In genomic region chr17:68777243-68777855, GRCh38 we compare ENCODE assay signal across 8 cellular contexts.
A peak's percentile ranks its signal among the peaks of the same experiment; 100 is the strongest.
DNase-seq lines count a peak whose midpoint lies in the region; ATAC-seq and TF ChIP-seq lines count a peak whose summit lies in the region.

No MANE protein-coding gene starts in this region.

- no peak overlapping the region for H2AFZ ChIP-seq in Karpas-422 (ENCODE audit: low read length)

- peaks cover 8% of the 10 kb centered on the region for H3K27me3 Mint-ChIP-seq in activated naive CD4-positive, alpha-beta T cell treated with anti-CD3 and anti-CD28 coated beads, Interleukin-2, amount 10 ng/mL, durations not matched to agents 7 days and 5 days
- H3K27me3 Mint-ChIP-seq in effector memory CD8-positive, alpha-beta T cell: peaks cover 26 to 38% of the 10 kb centered on the region in 2 donors

- H3K9me3 ChIP-seq in Karpas-422 (ENCODE audit: low read length) (no peaks in the 10 kb centered on the region), lower lobe of right lung (no peaks in the 10 kb centered on the region), tibial nerve (no peaks in the 10 kb centered on the region)

- H3K9me2 ChIP-seq in Karpas-422 (replicated peaks; ENCODE audit: insufficient read depth, low read length): no peaks in the 10 kb centered on the region

- H3K4me1 ChIP-seq in Karpas-422 (ENCODE audit: low read length): no peaks in the 10 kb centered on the region
- peaks cover 13% of the 10 kb centered on the region for H3K4me1 ChIP-seq in lower lobe of right lung
- H3K4me1 ChIP-seq in tibial nerve: peaks cover 0 to 65% (median 25%) of the 10 kb centered on the region in 4 donors

- H3K36me3 Mint-ChIP-seq in activated naive CD4-positive, alpha-beta T cell treated with anti-CD3 and anti-CD28 coated beads, Interleukin-2, amount 10 ng/mL, durations not matched to agents 7 days and 5 days: no peaks in the 10 kb centered on the region
- no peaks in the 10 kb centered on the region for H3K36me3 Mint-ChIP-seq in effector memory CD8-positive, alpha-beta T cell (ENCODE audit: insufficient read depth)

- 15 to 19% methylated on average over 5 of the region's 5 CpGs for WGBS in tibial nerve, 2 donors

- peak; percentile 41 for DNase-seq in activated naive CD4-positive, alpha-beta T cell treated with anti-CD3 and anti-CD28 coated beads, Interleukin-2, amount 10 ng/mL, durations not matched to agents 7 days and 5 days
- no peak for DNase-seq in activated naive CD4-positive, alpha-beta T cell (lab: John Stamatoyannopoulos, UW)
- DNase-seq in Karpas-422 (peak; percentile 72), SK-MEL-5 (ENCODE audit: low read depth, low spot score) (peak; percentile 100), lower lobe of right lung (no peak), tibial nerve (ENCODE audit: low spot score in 2 of 2) (peak; percentile 57 to 88), GOT3 (lab: John Stamatoyannopoulos, UW) (no peak)
- DNase-seq in effector memory CD8-positive, alpha-beta T cell: peak; percentile 9 to 12 (median 10)

- TF ChIP-seq CTCF in lower lobe of right lung (IDR thresholded peaks at IDR 0.05) (peak; percentile 61), tibial nerve (IDR thresholded peaks at IDR 0.05) (peak; percentile 63 to 91 (median 76))

- no peaks in the 10 kb centered on the region for H4K20me1 ChIP-seq in Karpas-422 (ENCODE audit: insufficient read depth, low read depth, low read length)

- H3K79me2 ChIP-seq in Karpas-422 (ENCODE audit: low read length): no peaks in the 10 kb centered on the region

- no peak for TF ChIP-seq POLR2A in tibial nerve (IDR thresholded peaks at IDR 0.05)

- no peaks in the 10 kb centered on the region for H3K4me1 Mint-ChIP-seq in activated naive CD4-positive, alpha-beta T cell treated with anti-CD3 and anti-CD28 coated beads, Interleukin-2, amount 10 ng/mL, durations not matched to agents 7 days and 5 days
- H3K4me1 Mint-ChIP-seq in effector memory CD8-positive, alpha-beta T cell (ENCODE audit: low read depth in 2 of 2): no peaks in the 10 kb centered on the region

- no peak overlapping the region for H3K4me3 Mint-ChIP-seq in activated naive CD4-positive, alpha-beta T cell treated with anti-CD3 and anti-CD28 coated beads, Interleukin-2, amount 10 ng/mL, durations not matched to agents 7 days and 5 days
- H3K4me3 Mint-ChIP-seq in effector memory CD8-positive, alpha-beta T cell: no peak overlapping the region

- H3K27me3 ChIP-seq in Karpas-422 (ENCODE audit: low read length) (0 out of 2 replicates have a peak, but pooled peaks cover 2% of the 10 kb centered on the region), lower lobe of right lung (ENCODE audit: low read depth) (no peaks in the 10 kb centered on the region), tibial nerve (no peaks in the 10 kb centered on the region)

- no peak for ATAC-seq in effector memory CD8-positive, alpha-beta T cell (replicated peaks)
- ATAC-seq in lower lobe of right lung: peak; percentile 68 to 83

- CTCF ChIA-PET in activated naive CD4-positive, alpha-beta T cell treated with anti-CD3 and anti-CD28 coated beads, Interleukin-2, amount 10 ng/mL, durations not matched to agents 7 days and 5 days (lab: Charles Lee): interaction anchor here (0.9 to 4.1 kb wide), 7 partner anchors 21 to 473 kb away, joined by 3 to 29 read pairs (median 4); no protein-coding TSS in a partner anchor

- no peak overlapping the region for H3K4me2 ChIP-seq in Karpas-422 (ENCODE audit: low read depth, low read length, poor library complexity, severe bottlenecking)

- intact Hi-C loops in lower lobe of right lung (cut with DNase I): loop anchor here (10.0 kb wide), 1 partner anchor 457 kb away; no protein-coding TSS in a partner anchor

- H3K4me3 ChIP-seq in Karpas-422 (ENCODE audit: low read length): no peak overlapping the region
- H3K4me3 ChIP-seq in lower lobe of right lung: no peak overlapping the region
- H3K4me3 ChIP-seq in tibial nerve: no peak overlapping the region

- no peak overlapping the region for H3K27ac ChIP-seq in Karpas-422 (ENCODE audit: low read length)
- peak overlapping the region; percentile 34 for H3K27ac ChIP-seq in lower lobe of right lung
- H3K27ac ChIP-seq in tibial nerve: peak overlapping the region; percentile 45 to 87 (median 75)

- H3K36me3 ChIP-seq in Karpas-422 (ENCODE audit: insufficient read depth, low read length) (no peaks in the 10 kb centered on the region), lower lobe of right lung (no peaks in the 10 kb centered on the region), tibial nerve (no peaks in the 10 kb centered on the region)

- no peak overlapping the region for H3K9ac ChIP-seq in Karpas-422 (ENCODE audit: low read length)

- H3K9me3 Mint-ChIP-seq in activated naive CD4-positive, alpha-beta T cell treated with anti-CD3 and anti-CD28 coated beads, Interleukin-2, amount 10 ng/mL, durations not matched to agents 7 days and 5 days: no peaks in the 10 kb centered on the region
- no peaks in the 10 kb centered on the region for H3K9me3 Mint-ChIP-seq in effector memory CD8-positive, alpha-beta T cell

- TF ChIP-seq EP300 in tibial nerve (IDR thresholded peaks at IDR 0.05): peak; percentile 72 to 88

- no peak overlapping the region for H3K27ac Mint-ChIP-seq in activated naive CD4-positive, alpha-beta T cell treated with anti-CD3 and anti-CD28 coated beads, Interleukin-2, amount 10 ng/mL, durations not matched to agents 7 days and 5 days
- no peak overlapping the region for H3K27ac Mint-ChIP-seq in effector memory CD8-positive, alpha-beta T cell

- in situ Hi-C loops in SK-MEL-5 (cut with HindIII; ENCODE audit: low pct_unique_long_range_greater_than_20kb, low sequenced_read_pairs): loop anchor here (5.0 to 25.0 kb wide), 2 partner anchors 135 to 465 kb away; no protein-coding TSS in a partner anchor

Comparison
In these comparisons a context has a peak if more than half of its experiments do, and no peak if none do; other contexts are left out.
1. DNase-seq: peak in activated naive CD4-positive, alpha-beta T cell treated with anti-CD3 and anti-CD28 coated beads, Interleukin-2, amount 10 ng/mL, durations not matched to agents 7 days and 5 days (single experiment), Karpas-422 (single experiment), SK-MEL-5 (single experiment), effector memory CD8-positive, alpha-beta T cell (3 of 3) and tibial nerve (2 of 2); none in activated naive CD4-positive, alpha-beta T cell (0 of 4), lower lobe of right lung (single experiment) and GOT3 (single experiment).